In the genomic region with DNA sequence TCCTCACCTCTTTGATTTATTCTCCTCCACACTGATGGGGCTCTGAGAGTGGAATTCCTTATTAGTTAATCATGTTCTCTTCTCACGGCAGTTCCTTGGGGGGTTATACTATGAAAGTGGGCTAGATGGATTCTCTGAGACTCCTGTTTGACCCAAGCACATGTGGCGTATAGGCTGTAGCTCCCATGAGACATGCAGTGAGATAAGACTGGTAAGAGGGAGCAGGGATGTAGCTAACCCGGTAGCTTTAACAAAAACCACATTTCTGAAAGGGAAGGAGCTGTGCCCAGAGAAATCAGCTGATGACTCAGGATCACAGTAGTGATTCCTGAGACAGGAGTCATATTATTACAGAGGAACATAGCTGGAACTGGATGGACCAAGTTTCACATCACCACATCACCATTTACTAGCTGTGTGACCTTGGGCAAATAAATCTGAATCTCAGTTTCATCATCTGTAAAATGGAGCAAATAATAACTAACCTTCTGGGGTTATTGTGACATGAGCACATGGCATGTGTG, we compare ENCODE assay signal across 12 cellular contexts.
DNase-seq lines count a peak whose midpoint lies in the region; ATAC-seq and TF ChIP-seq lines count a peak whose summit lies in the region.
"Had no signal": no experiment of that assay in that cellular context is flagged by ENCODE, and none has a peak within 500 bp of the region (broad histone marks: within the 10 kb centered on the region; RNA-seq: fewer than 3 reads in every experiment).

No MANE protein-coding gene starts in this region.

- H3K9ac ChIP-seq in GM23248 (peak overlapping the region; percentile 26), endodermal cell (ENCODE audit: extremely low read depth, low read length, poor library complexity, severe bottlenecking) (no peak overlapping the region)

- 0 out of 2 replicates have a peak overlapping the region, but pooled peaks have one; percentile 1 for H3K4me3 ChIP-seq in GM23248
- no peak overlapping the region for H3K4me3 ChIP-seq in gastroesophageal sphincter
- H3K4me3 ChIP-seq in stomach, result no peak overlapping the region
- no peak overlapping the region for H3K4me3 ChIP-seq in endodermal cell (ENCODE audit: low read length)

- H3K79me2 ChIP-seq in GM23248 (ENCODE audit: insufficient read depth), result peaks cover 93% of the 10 kb centered on the region

- no peaks in the 10 kb centered on the region for H3K27me3 Mint-ChIP-seq in endodermal cell (ENCODE audit: insufficient read depth)

- in situ Hi-C loops in GM23248 (cut with MboI), result no loop called here

- no peaks in the 10 kb centered on the region for H3K9me2 ChIP-seq in GM23248 (ENCODE audit: insufficient read depth)

- peaks cover 72% of the 10 kb centered on the region for H3K4me1 ChIP-seq in GM23248 (ENCODE audit: insufficient read depth)
- peaks cover 13 to 83% (median 15%) of the 10 kb centered on the region in 3 donors for H3K4me1 ChIP-seq in gastroesophageal sphincter
- peaks cover 0 to 33% (median 8%) of the 10 kb centered on the region in 4 donors for H3K4me1 ChIP-seq in stomach
- peaks cover 1% of the 10 kb centered on the region for H3K4me1 ChIP-seq in endodermal cell (ENCODE audit: control insufficient read depth, insufficient read depth, low read length)

- H3K4me2 ChIP-seq in GM23248 (ENCODE audit: unreplicated experiment), result peak overlapping the region; percentile 27

- TF ChIP-seq CTCF in gastroesophageal sphincter (IDR thresholded peaks at IDR 0.05) (no peak), stomach (IDR thresholded peaks at IDR 0.05) (no peak), endodermal cell (conservative IDR thresholded peaks at IDR 0.05) (no peak)

- H3K9me3 Mint-ChIP-seq in endodermal cell, result no peaks in the 10 kb centered on the region

- peak; percentile 83 for ATAC-seq in gastroesophageal sphincter

- H3K27ac ChIP-seq in GM23248, result peak overlapping the region; percentile 87
- H3K27ac ChIP-seq in gastroesophageal sphincter, result peak overlapping the region; percentile 61 to 85 (median 84)
- peak overlapping the region in 3 of 5 donors; percentile 11 to 82 (median 73) for H3K27ac ChIP-seq in stomach
- H3K27ac ChIP-seq in endodermal cell (ENCODE audit: low read depth, low read length), result no peak overlapping the region

- H2AFZ ChIP-seq in GM23248, result no peak overlapping the region

- H3K4me1 Mint-ChIP-seq in endodermal cell, result peaks cover 4% of the 10 kb centered on the region

- WGBS in GM23248 (ENCODE audit: low coverage in 1 of 2, low lambda C conversion rate in 2 of 2, missing lambda C conversion rate in 2 of 2), 2 experiments, result 0% methylated on average over 3 of the region's 3 CpGs
- WGBS in gastroesophageal sphincter (ENCODE audit: low coverage in 1 of 2), 2 donors, result 46 to 56% methylated on average over 2 to 3 of the region's 3 CpGs
- 65 to 89% (median 81%) methylated on average over 3 of the region's 3 CpGs for WGBS in stomach, 5 donors
- 94 to 95% methylated on average over 3 of the region's 3 CpGs for WGBS in endodermal cell (ENCODE audit: insufficient coverage in 1 of 2, insufficient read length in 1 of 2), 2 experiments

- no peaks in the 10 kb centered on the region; the same call in 1 of the 2 replicates for H4K20me1 ChIP-seq in GM23248 (ENCODE audit: insufficient read depth)

- no peak overlapping the region for H3K27ac Mint-ChIP-seq in endodermal cell

- TF ChIP-seq POLR2A in gastroesophageal sphincter (IDR thresholded peaks at IDR 0.05) (no peak), stomach (IDR thresholded peaks at IDR 0.05) (no peak)

- intact Hi-C loops in stomach (cut with DNase I; ENCODE audit: low total_unique reads), result no loop called here

- H3F3A ChIP-seq in GM23248 (ENCODE audit: insufficient read depth), result peaks cover 98% of the 10 kb centered on the region

- H3K36me3 ChIP-seq in GM23248 (ENCODE audit: low read depth) (peaks cover 30% of the 10 kb centered on the region), gastroesophageal sphincter (peaks cover 7 to 14% of the 10 kb centered on the region in 2 donors), stomach (peaks cover 6 to 21% (median 18%) of the 10 kb centered on the region in 4 donors), endodermal cell (ENCODE audit: control insufficient read depth, insufficient read depth, low read length) (peaks cover 40% of the 10 kb centered on the region)

- TF ChIP-seq EP300 in gastroesophageal sphincter (IDR thresholded peaks at IDR 0.05) (no peak), stomach (IDR thresholded peaks at IDR 0.05) (no peak)

- H3K27me3 ChIP-seq in GM23248 (replicated peaks; ENCODE audit: insufficient read depth) (no peaks in the 10 kb centered on the region), gastroesophageal sphincter (no peaks in the 10 kb centered on the region), stomach (no peaks in the 10 kb centered on the region), endodermal cell (ENCODE audit: control insufficient read depth, insufficient read depth, low read length, poor library complexity, severe bottlenecking) (no peaks in the 10 kb centered on the region)

- peaks cover 24% of the 10 kb centered on the region for H3K36me3 Mint-ChIP-seq in endodermal cell (ENCODE audit: low read depth)

- H3K4me3 Mint-ChIP-seq in endodermal cell, result no peak overlapping the region

- DNase-seq in GM23248 (peak; percentile 97), amniotic epithelial cell (ENCODE audit: low read depth) (peak; percentile 98), stomach (no peak), endodermal cell (no peak), NCI-H146 treated with DMSO at 0.1 percent for 48 hours (lab: John Stamatoyannopoulos, UW; ENCODE audit: unreplicated experiment) (no peak), Kasumi-1 (lab: John Stamatoyannopoulos, UW) (no peak), NCI-H2081 treated with DMSO at 0.1 percent for 48 hours (lab: John Stamatoyannopoulos, UW) (no peak)
- DNase-seq: activated gamma-delta T cell treated with Interleukin-2 at 50 U/mL for 16 hours, NCI-H345, occipital lobe, T-helper 9 cell had no signal

- H3K9me3 ChIP-seq in GM23248 (ENCODE audit: low read depth), result no peaks in the 10 kb centered on the region
- no peaks in the 10 kb centered on the region for H3K9me3 ChIP-seq in gastroesophageal sphincter
- no peaks in the 10 kb centered on the region for H3K9me3 ChIP-seq in stomach
- no peaks in the 10 kb centered on the region for H3K9me3 ChIP-seq in endodermal cell (ENCODE audit: control insufficient read depth, low read length)

Comparison
In these comparisons a context has a peak if more than half of its experiments do, and no peak if none do; other contexts are left out.
1. DNase-seq: peak in GM23248 (single experiment) and amniotic epithelial cell (single experiment); none in stomach (single experiment), endodermal cell (single experiment), NCI-H146 treated with DMSO at 0.1 percent for 48 hours (single experiment), Kasumi-1 (0 of 2) and NCI-H2081 treated with DMSO at 0.1 percent for 48 hours (single experiment).